In genomic region chr17:2158011-2158410, GRCh38 we compare ENCODE assay signal across 1 cellular context.
A peak's percentile ranks its signal among the peaks of the same experiment; 100 is the strongest.
TF ChIP-seq lines count a peak whose summit lies in the region.

No MANE protein-coding gene starts in this region.

TF ChIP-seq in HepG2, 621 proteins besides CTCF, POLR2A, EP300 and RAD21 (continued from another document and continues in another):
- TF ChIP-seq PRDM4 (CRISPR knock-in tag; IDR thresholded peaks at IDR 0.05; ENCODE audit: borderline replicate concordance) (no peak), TRIM24 (CRISPR knock-in tag; IDR thresholded peaks at IDR 0.05) (0 out of 2 replicates have a peak, but pooled peaks have one; percentile 24), ZSCAN25 (CRISPR knock-in tag; IDR thresholded peaks at IDR 0.05) (no peak), ELF3 (CRISPR knock-in tag; IDR thresholded peaks at IDR 0.05) (peak; percentile 49; the same call in 1 of the 2 replicates), MXD3 (CRISPR knock-in tag; IDR thresholded peaks at IDR 0.05) (no peak), GMEB2 (CRISPR knock-in tag; IDR thresholded peaks at IDR 0.05; ENCODE audit: low read depth) (no peak), MXI1 (IDR thresholded peaks at IDR 0.05; ENCODE audit: borderline replicate concordance, low read depth, low read length) (peak; percentile 43; the same call in 1 of the 3 replicates), ZNF710 (CRISPR knock-in tag; IDR thresholded peaks at IDR 0.05; ENCODE audit: borderline replicate concordance) (no peak), TOPORS (CRISPR knock-in tag; IDR thresholded peaks at IDR 0.05) (no peak), KDM5B (CRISPR knock-in tag; IDR thresholded peaks at IDR 0.05; ENCODE audit: borderline replicate concordance) (no peak), HES4 (CRISPR knock-in tag; IDR thresholded peaks at IDR 0.05; ENCODE audit: borderline replicate concordance) (no peak), ZNF33B (CRISPR knock-in tag; IDR thresholded peaks at IDR 0.05) (no peak), ZNF891 (CRISPR knock-in tag; IDR thresholded peaks at IDR 0.05) (no peak), KDM1A (CRISPR knock-in tag; IDR thresholded peaks at IDR 0.05) (no peak), POLR2G (IDR thresholded peaks at IDR 0.05; ENCODE audit: low read depth, low read length) (no peak), ZNF709 (CRISPR knock-in tag; IDR thresholded peaks at IDR 0.05) (no peak), HINFP (CRISPR knock-in tag; IDR thresholded peaks at IDR 0.05; ENCODE audit: low read depth) (no peak), NONO (IDR thresholded peaks at IDR 0.05) (no peak), NONO (CRISPR knock-in tag; conservative IDR thresholded peaks at IDR 0.05) (no peak), KLF16 (CRISPR knock-in tag; IDR thresholded peaks at IDR 0.05) (peak in 1 of 2 experiments; percentile 71; a peak in 1 of 4 replicates), ZC3H13 (CRISPR knock-in tag; IDR thresholded peaks at IDR 0.05) (no peak), ZNF30 (CRISPR knock-in tag; IDR thresholded peaks at IDR 0.05) (no peak), ZNF672 (CRISPR knock-in tag; IDR thresholded peaks at IDR 0.05) (no peak), FOSL1 (CRISPR knock-in tag; IDR thresholded peaks at IDR 0.05; ENCODE audit: borderline replicate concordance) (no peak), FOXA1 (IDR thresholded peaks at IDR 0.05) (no peak), FOXA1 (CRISPR knock-in tag; IDR thresholded peaks at IDR 0.05) (no peak), HNF4A (CRISPR knock-in tag; IDR thresholded peaks at IDR 0.05) (peak; percentile 60), ZSCAN5A (CRISPR knock-in tag; IDR thresholded peaks at IDR 0.05; ENCODE audit: borderline replicate concordance) (no peak; the same call in 1 of the 2 replicates), NR2C2 (CRISPR knock-in tag; IDR thresholded peaks at IDR 0.05; ENCODE audit: borderline replicate concordance) (no peak), HIC2 (CRISPR knock-in tag; IDR thresholded peaks at IDR 0.05; ENCODE audit: low read depth) (no peak), ZFP41 (CRISPR knock-in tag; IDR thresholded peaks at IDR 0.05; ENCODE audit: borderline replicate concordance) (no peak), ISX (CRISPR knock-in tag; conservative IDR thresholded peaks at IDR 0.05) (no peak), ZNF773 (CRISPR knock-in tag; IDR thresholded peaks at IDR 0.05; ENCODE audit: borderline replicate concordance) (no peak), KMT2A (CRISPR knock-in tag; IDR thresholded peaks at IDR 0.05) (peak; percentile 49; the same call in 1 of the 2 replicates), ZBTB33 (CRISPR knock-in tag; IDR thresholded peaks at IDR 0.05) (no peak), NFATC3 (CRISPR knock-in tag; IDR thresholded peaks at IDR 0.05) (no peak), ZNF224 (CRISPR knock-in tag; IDR thresholded peaks at IDR 0.05) (no peak), ZNF513 (CRISPR knock-in tag; conservative IDR thresholded peaks at IDR 0.05) (no peak), ZNF280D (CRISPR knock-in tag; IDR thresholded peaks at IDR 0.05) (no peak), DR1 (CRISPR knock-in tag; IDR thresholded peaks at IDR 0.05) (no peak), SIN3B (IDR thresholded peaks at IDR 0.05; ENCODE audit: low read length) (no peak), POLR2AphosphoS5 (IDR thresholded peaks at IDR 0.05; ENCODE audit: low read depth, low read length) (no peak), NKX3-1 (CRISPR knock-in tag; IDR thresholded peaks at IDR 0.05) (no peak), ZNF460 (CRISPR knock-in tag; IDR thresholded peaks at IDR 0.05; ENCODE audit: borderline replicate concordance) (no peak), SMARCE1 (IDR thresholded peaks at IDR 0.05; ENCODE audit: borderline replicate concordance) (no peak)
